In the genomic region with DNA sequence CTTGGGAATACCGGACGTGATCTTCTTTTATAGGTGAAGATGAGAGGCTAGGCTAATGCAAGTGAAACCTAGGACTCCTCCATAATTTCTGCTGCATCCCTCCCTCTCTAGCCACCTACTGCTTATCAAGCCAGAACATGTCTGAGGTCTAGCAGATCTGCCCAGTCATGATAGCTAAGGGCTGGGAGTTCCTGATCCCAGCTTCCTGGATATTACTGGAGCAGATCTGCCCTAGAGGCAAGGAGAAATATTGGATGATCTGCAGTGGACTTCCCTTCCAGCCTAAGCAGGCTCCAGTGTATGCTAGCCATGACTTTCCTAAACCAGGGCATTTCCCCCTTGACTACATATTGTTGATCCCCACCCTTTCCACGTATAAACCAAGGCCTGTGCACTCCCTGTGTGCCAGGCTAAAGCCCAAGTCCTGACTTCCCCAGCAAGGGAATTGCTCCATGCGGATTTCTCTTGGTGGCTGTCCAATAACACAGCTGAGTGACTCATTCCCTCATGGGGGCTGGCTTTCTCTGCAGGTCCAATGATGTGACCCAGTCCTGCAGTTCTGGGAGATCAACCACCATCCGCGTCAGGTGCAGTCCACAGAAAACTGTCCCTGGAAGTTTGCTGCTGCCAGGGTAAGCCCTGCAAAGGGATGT, we compare ENCODE assay signal across 9 cellular contexts. TPM values are rescaled to one million over a fixed set of nuclear protein-coding genes. Genes with fewer than 3 reads are reported as not detected.
A peak's percentile ranks its signal among the peaks of the same experiment; 100 is the strongest.
DNase-seq lines count a peak whose midpoint lies in the region; ATAC-seq lines count a peak whose summit lies in the region.
"Had no signal": no experiment of that assay in that cellular context is flagged by ENCODE, and none has a peak within 500 bp of the region (broad histone marks: within the 10 kb centered on the region; RNA-seq: fewer than 3 reads in every experiment).

No MANE protein-coding gene starts in this region.

- in situ Hi-C loops in Caki2 (cut with HindIII; ENCODE audit: low pct_unique_long_range_greater_than_20kb, low sequenced_read_pairs) (no loop called here), SK-MEL-5 (cut with HindIII; ENCODE audit: low pct_unique_long_range_greater_than_20kb, low sequenced_read_pairs) (no loop called here)

- DNase-seq in Caki2 (ENCODE audit: low read depth): peak; percentile 79
- DNase-seq in SK-MEL-5 (ENCODE audit: low read depth, low spot score): peak; percentile 26
- peak; percentile 66 for DNase-seq in occipital lobe (lab: John Stamatoyannopoulos, UW)
- no peak for DNase-seq in NOMO-1 treated with DMSO at 0.1 percent for 48 hours (lab: John Stamatoyannopoulos, UW; ENCODE audit: unreplicated experiment)
- DNase-seq in ecto neural progenitor cell (ENCODE audit: low spot score): no peak
- no peak for DNase-seq in NCI-H345 treated with DMSO at 0.1 percent for 48 hours (lab: John Stamatoyannopoulos, UW; ENCODE audit: unreplicated experiment)
- DNase-seq: activated T-cell treated with anti-CD3 and anti-CD28 coated beads, Interleukin-2, amount 50 U/mL, for 4 hours had no signal

- ATAC-seq in esophagus mucosa (peak; percentile 58), GM19455 (IDR thresholded peaks at IDR 0.05; ENCODE audit: unreplicated experiment) (no peak)

RNA-seq across cellular contexts. Expression of a gene that starts 15.5 kb away (rescaled TPM):
- total RNA-seq in Caki2 (2014; rRNA removed; shearing (Covaris generic); ENCODE audit: low replicate concordance): 133 and 154 TPM in 2 replicates
- total RNA-seq in SK-MEL-5 (2014; rRNA removed; shearing (Covaris generic)): 200 and 205 TPM in 2 replicates
- 226 and 241 TPM in 2 replicates for polyA plus RNA-seq in SK-MEL-5 (2015; cell fraction: cytosol; rRNA removed)
- polyA plus RNA-seq in SK-MEL-5 (2015; cell fraction: nucleus; rRNA removed): 249 and 257 TPM in 2 replicates
- 154 TPM for total RNA-seq in esophagus mucosa
- total RNA-seq in occipital lobe: 153 TPM

RNA-seq across cellular contexts. Expression of a gene that starts 51.2 kb away (rescaled TPM):
- 4.6 and 4.8 TPM in 2 replicates for total RNA-seq in Caki2 (2014; rRNA removed; shearing (Covaris generic); ENCODE audit: low replicate concordance)
- total RNA-seq in SK-MEL-5 (2014; rRNA removed; shearing (Covaris generic)): 3.5 TPM in 2 replicates
- polyA plus RNA-seq in SK-MEL-5 (2015; cell fraction: cytosol; rRNA removed): 15.9 and 19.4 TPM in 2 replicates
- 17.9 and 21.0 TPM in 2 replicates for polyA plus RNA-seq in SK-MEL-5 (2015; cell fraction: nucleus; rRNA removed)
- total RNA-seq in esophagus mucosa (41.6 TPM), occipital lobe (41.8 TPM)

Comparison
In these comparisons a context has a peak if more than half of its experiments do, and no peak if none do; other contexts are left out.
1. DNase-seq: peak in Caki2 (single experiment), SK-MEL-5 (single experiment) and occipital lobe (single experiment); none in NOMO-1 treated with DMSO at 0.1 percent for 48 hours (single experiment), ecto neural progenitor cell (single experiment) and NCI-H345 treated with DMSO at 0.1 percent for 48 hours (single experiment).